Comparison of ENCODE assay signal across 1 cellular context in the genomic region with DNA sequence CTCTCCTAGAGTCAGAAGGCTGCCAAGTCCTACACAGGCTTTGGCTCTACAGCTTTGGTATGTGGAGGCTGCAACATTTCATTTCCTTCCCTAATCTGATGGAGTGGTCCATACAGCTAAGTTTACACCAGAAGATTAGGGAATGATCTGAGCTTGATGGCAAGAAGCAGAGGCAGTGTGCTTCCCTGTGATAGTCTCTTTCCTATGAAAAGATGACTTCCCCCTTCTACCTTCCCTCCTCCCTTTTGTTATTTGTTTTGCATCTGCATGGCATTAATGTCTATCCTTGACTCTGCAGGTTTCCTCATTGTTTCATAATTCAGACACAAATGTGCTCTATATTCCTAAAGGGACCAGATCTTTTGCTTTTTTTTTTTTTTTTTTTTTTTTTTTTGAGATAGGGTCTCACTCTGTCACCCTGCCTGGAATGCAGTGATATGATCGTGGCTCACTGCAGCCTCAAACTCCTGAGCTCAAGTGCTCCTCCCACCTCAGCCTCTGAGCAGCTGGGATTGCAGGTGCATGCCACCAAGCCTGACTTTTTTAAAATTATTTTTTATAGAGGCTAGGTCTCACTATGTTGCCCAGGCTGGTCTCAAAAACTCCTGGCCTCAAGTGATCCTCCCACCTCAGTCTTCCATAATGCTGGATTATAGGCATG.
TF ChIP-seq lines count a peak whose summit lies in the region.

No MANE protein-coding gene starts in this region.

TF ChIP-seq in H1, 55 proteins besides CTCF, POLR2A, EP300 and RAD21 (continued from another document):
- TF ChIP-seq SIN3A (conservative IDR thresholded peaks at IDR 0.05 in 1 of 2, IDR thresholded peaks at IDR 0.05 in 1 of 2; ENCODE audit: low read depth in 1 of 2, low read length in 2 of 2) (no peak), MAFK (IDR thresholded peaks at IDR 0.05; ENCODE audit: low read depth, low read length) (no peak), SRF (IDR thresholded peaks at IDR 0.05; ENCODE audit: low read depth, low read length) (no peak), HDAC6 (IDR thresholded peaks at IDR 0.05; ENCODE audit: low read depth, low read length) (no peak)
